8 cellular contexts compared by ENCODE assay signal in genomic region chr12:124767075-124767821, GRCh38.
DNase-seq lines count a peak whose midpoint lies in the region; ATAC-seq and TF ChIP-seq lines count a peak whose summit lies in the region.

No MANE protein-coding gene starts in this region.

- H3K27ac ChIP-seq in heart right ventricle: peak overlapping the region in 7 of 10 donors; percentile 66 to 87 (median 81)

- H3K27me3 ChIP-seq in heart right ventricle: peaks cover 0 to 4% (median 0%) of the 10 kb centered on the region in 7 donors

- intact Hi-C loops in heart right ventricle (cut with DNase I): loop anchor here (2.0 to 10.0 kb wide), 21 partner anchors 112 to 730 kb away; partner anchors contain the start of gene NCOR2 (in 4 of the 10)

- WGBS in heart right ventricle, 2 donors: 31 to 32% methylated on average over 20 of the region's 20 CpGs

- peaks cover 6 to 17% of the 10 kb centered on the region in 2 donors for H3K9me3 Mint-ChIP-seq in activated naive CD4-positive, alpha-beta T cell treated with anti-CD3 and anti-CD28 coated beads, Interleukin-2, amount 50 U/mL, for 72 hours

- peak; percentile 92 for DNase-seq in ELF-1 (ENCODE audit: low read depth, low spot score)
- DNase-seq in activated naive CD4-positive, alpha-beta T cell treated with anti-CD3 and anti-CD28 coated beads, Interleukin-2, amount 50 U/mL, for 72 hours (ENCODE audit: low spot score in 2 of 2): peak; percentile 84 to 92
- DNase-seq in heart right ventricle: peak; percentile 80 to 87
- DNase-seq in retina: peak; percentile 90
- DNase-seq in COLO829 (ENCODE audit: low spot score): no peak

- H3K4me3 ChIP-seq in heart right ventricle: no peak overlapping the region

- peak; percentile 98 for TF ChIP-seq CTCF in LNCAP (IDR thresholded peaks at IDR 0.05)
- TF ChIP-seq CTCF in heart right ventricle (IDR thresholded peaks at IDR 0.05): peak; percentile 98 to 100 (median 100)

- peaks cover 12 to 21% of the 10 kb centered on the region in 2 donors for H3K36me3 Mint-ChIP-seq in activated naive CD4-positive, alpha-beta T cell treated with anti-CD3 and anti-CD28 coated beads, Interleukin-2, amount 50 U/mL, for 72 hours

- peak; percentile 59 for ATAC-seq in GM21786 (IDR thresholded peaks at IDR 0.05; ENCODE audit: unreplicated experiment)
- peak; percentile 91 for ATAC-seq in SK-N-SH treated with all-trans-retinoic acid at 6 μM for 48 hours
- peak; percentile 45 to 75 for ATAC-seq in activated naive CD4-positive, alpha-beta T cell treated with anti-CD3 and anti-CD28 coated beads, Interleukin-2, amount 50 U/mL, for 72 hours
- peak; percentile 68 to 89 (median 83) for ATAC-seq in heart right ventricle

- peaks cover 6 to 55% (median 38%) of the 10 kb centered on the region in 9 donors for H3K4me1 ChIP-seq in heart right ventricle

- H3K36me3 ChIP-seq in heart right ventricle: no peaks in the 10 kb centered on the region

- peaks cover 0 to 19% (median 8%) of the 10 kb centered on the region in 11 donors for H3K9me3 ChIP-seq in heart right ventricle

- H3K27ac Mint-ChIP-seq in activated naive CD4-positive, alpha-beta T cell treated with anti-CD3 and anti-CD28 coated beads, Interleukin-2, amount 50 U/mL, for 72 hours: no peak overlapping the region

TF ChIP-seq in SK-N-SH treated with all-trans-retinoic acid at 6 μM for 48 hours, 23 proteins besides CTCF, POLR2A, EP300 and RAD21:
- TF ChIP-seq TCF4 (CRISPR knock-in tag; IDR thresholded peaks at IDR 0.05; ENCODE audit: borderline replicate concordance): 0 out of 2 replicates have a peak, but pooled peaks have one; percentile 24
- TF ChIP-seq BACH2 (CRISPR knock-in tag; IDR thresholded peaks at IDR 0.05; ENCODE audit: borderline replicate concordance): no peak
